In the genomic region with DNA sequence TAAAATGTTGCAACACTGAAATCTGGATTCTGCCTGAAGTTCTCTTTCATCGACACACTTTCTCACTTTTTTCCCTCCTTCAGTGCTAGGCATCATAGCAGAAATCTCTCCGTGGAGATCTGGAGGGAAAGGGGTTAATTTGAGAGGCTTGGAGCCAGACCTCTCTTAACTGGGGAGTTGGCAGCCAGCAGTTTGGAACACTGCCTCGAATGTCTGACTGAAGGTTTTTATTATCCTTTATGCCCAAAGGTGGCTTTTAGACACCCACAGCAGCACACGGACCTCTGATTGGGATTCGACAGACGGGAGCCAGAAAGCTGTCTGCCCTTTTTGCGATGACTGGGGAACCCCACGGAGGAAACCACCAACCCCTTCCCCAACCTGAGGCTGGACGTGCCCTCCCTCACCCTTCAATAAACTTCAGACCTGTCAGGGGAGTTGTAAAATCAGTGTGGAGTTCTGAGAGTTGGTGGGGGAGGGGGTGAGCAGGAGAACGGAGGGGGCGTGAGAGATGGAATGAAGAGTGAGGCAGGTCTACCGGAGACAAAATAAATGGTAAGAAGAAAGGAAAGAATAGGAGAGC, we compare ENCODE assay signal across 16 cellular contexts.
A peak's percentile ranks its signal among the peaks of the same experiment; 100 is the strongest.
DNase-seq lines count a peak whose midpoint lies in the region; TF ChIP-seq lines count a peak whose summit lies in the region.
"Had no signal": no experiment of that assay in that cellular context is flagged by ENCODE, and none has a peak within 500 bp of the region (broad histone marks: within the 10 kb centered on the region; RNA-seq: fewer than 3 reads in every experiment).

No MANE protein-coding gene starts in this region.

- no peak overlapping the region for H3K18ac ChIP-seq in H9 (ENCODE audit: insufficient read length, low read depth, low read length)
- H3K18ac ChIP-seq in trophoblast cell (ENCODE audit: low read length) = no peak overlapping the region

- H4K20me1 ChIP-seq in H9 (ENCODE audit: control insufficient read depth, insufficient read depth, insufficient read length) = no peaks in the 10 kb centered on the region

- H2BK12ac ChIP-seq in H9 (ENCODE audit: insufficient read length, low read depth, low read length) (no peak overlapping the region), trophoblast cell (ENCODE audit: low read length) (no peak overlapping the region)

- no peaks in the 10 kb centered on the region for H3K79me2 ChIP-seq in H9 (ENCODE audit: insufficient read depth, low read length)
- no peaks in the 10 kb centered on the region for H3K79me2 ChIP-seq in trophoblast cell (ENCODE audit: control insufficient read depth, insufficient read depth, low read length, poor library complexity)

- no peak overlapping the region for H3T11ph ChIP-seq in H9 (ENCODE audit: low read length)

- H3K23ac ChIP-seq in H9 (ENCODE audit: insufficient read length, low read depth, low read length) (no peak overlapping the region), trophoblast cell (ENCODE audit: low read length) (no peak overlapping the region)

- no peaks in the 10 kb centered on the region for H3K23me2 ChIP-seq in H9 (ENCODE audit: insufficient read length, low read depth, low read length, poor library complexity, severe bottlenecking)

- H3K14ac ChIP-seq in H9 (ENCODE audit: insufficient read depth, low read length) (no peak overlapping the region), trophoblast cell (ENCODE audit: low read length) (no peak overlapping the region)

- H4K12ac ChIP-seq in trophoblast cell (ENCODE audit: low read depth, low read length) = no peak overlapping the region

- 0 out of 5 replicates have a peak overlapping the region, but pooled peaks have one; percentile 0 to 9 for H3K4me3 Mint-ChIP-seq in H9
- H3K4me3 Mint-ChIP-seq: activated CD8-positive, alpha-beta T cell treated with anti-CD3 and anti-CD28 coated beads, Interleukin-2, amount 10 ng/mL, durations not matched to agents 7 days and 5 days had no signal

- no peaks in the 10 kb centered on the region for H3K36me3 ChIP-seq in trophoblast cell (ENCODE audit: control insufficient read depth in 1 of 2, insufficient read depth in 2 of 2, low read length in 2 of 2)
- H3K36me3 ChIP-seq: prostate gland had no signal

- H3K27ac ChIP-seq in H9 (ENCODE audit: insufficient read length, low read depth, low read length) (no peak overlapping the region), trophoblast cell (ENCODE audit: low read depth, low read length) (no peak overlapping the region)
- H3K27ac ChIP-seq: body of pancreas, prostate gland had no signal

- no peak overlapping the region for H3K56ac ChIP-seq in H9 (ENCODE audit: insufficient read length, low read depth, low read length)

- no peaks in the 10 kb centered on the region for H3K79me1 ChIP-seq in H9 (ENCODE audit: insufficient read depth, low read depth, low read length, poor library complexity, severe bottlenecking)
- H3K79me1 ChIP-seq in trophoblast cell (ENCODE audit: low read length) = no peaks in the 10 kb centered on the region

- DNase-seq in H9 = peak; percentile 31
- peak; percentile 45 for DNase-seq in NCI-H446 treated with DMSO at 0.1 percent for 48 hours (lab: John Stamatoyannopoulos, UW)
- DNase-seq in fibroblast of pulmonary artery (ENCODE audit: low read depth) = peak; percentile 1
- DNase-seq in trophoblast cell = no peak
- DNase-seq in NK-92 treated with Interleukin-12 subunit alpha and Interleukin-12 subunit beta, amount 100 ng/mL, for 24 hours (lab: John Stamatoyannopoulos, UW) = no peak
- no peak for DNase-seq in NCI-H524 (lab: John Stamatoyannopoulos, UW)
- no peak for DNase-seq in NOMO-1 treated with dmso at 0.1 percent for 144 hours (lab: John Stamatoyannopoulos, UW; ENCODE audit: unreplicated experiment)
- DNase-seq: activated CD8-positive, alpha-beta T cell treated with anti-CD3 and anti-CD28 coated beads, Interleukin-2, amount 10 ng/mL, durations not matched to agents 7 days and 5 days; foreskin melanocyte; kidney; NCI-H2171 treated with DMSO at 0.1 percent for 48 hours; stimulated activated CD4-positive, alpha-beta T cell treated with anti-CD3 and anti-CD28 coated beads, Interleukin-15, amount 100 ng/mL, for 24 hours; substantia nigra had no signal

- H3K36me3 Mint-ChIP-seq in H9 (ENCODE audit: insufficient read depth in 1 of 3, low read depth in 3 of 3) = no peaks in the 10 kb centered on the region

- peaks cover 13 to 15% of the 10 kb centered on the region in 2 experiments for H3K4me1 Mint-ChIP-seq in H9

- no peak overlapping the region for H3K4me3 ChIP-seq in fibroblast of pulmonary artery (replicated peaks; ENCODE audit: low read depth, low read length)
- no peak overlapping the region for H3K4me3 ChIP-seq in trophoblast cell (ENCODE audit: low read depth, low read length)
- H3K4me3 ChIP-seq: body of pancreas, prostate gland had no signal

- no peak overlapping the region for H3K9ac ChIP-seq in H9 (ENCODE audit: extremely low read depth, insufficient read length, low read length)
- H3K9ac ChIP-seq in trophoblast cell (ENCODE audit: low read length) = no peak overlapping the region

- no CpG with 5 or more reads among the region's 12 CpGs for WGBS in H9 (ENCODE audit: extremely low coverage, insufficient read length, low lambda C conversion rate)
- no CpG with 5 or more reads among the region's 12 CpGs for WGBS in trophoblast cell (ENCODE audit: extremely low coverage, insufficient coverage, insufficient read length)

- H3K27me3 ChIP-seq in H9 (ENCODE audit: insufficient read depth, low read length) = peaks cover 12% of the 10 kb centered on the region; the same call in 1 of the 2 replicates
- H3K27me3 ChIP-seq in trophoblast cell (ENCODE audit: insufficient read depth, low read length) = no peaks in the 10 kb centered on the region
- H3K27me3 ChIP-seq: body of pancreas had no signal

- H3K4me1 ChIP-seq in H9 (ENCODE audit: insufficient read depth, low read length) (peaks cover 3% of the 10 kb centered on the region; the same call in 1 of the 2 replicates), trophoblast cell (ENCODE audit: control insufficient read depth in 1 of 2, insufficient read depth in 2 of 2, low read length in 2 of 2) (peaks cover 0 to 3% of the 10 kb centered on the region in 2 experiments)
- H3K4me1 ChIP-seq: body of pancreas, prostate gland had no signal

- no peak overlapping the region for H4K91ac ChIP-seq in H9 (ENCODE audit: insufficient read length, low read depth, low read length)
- no peak overlapping the region for H4K91ac ChIP-seq in trophoblast cell (ENCODE audit: low read depth, low read length)

- H2BK5ac ChIP-seq in H9 (ENCODE audit: insufficient read length, low read length) (no peak overlapping the region), trophoblast cell (ENCODE audit: low read depth, low read length, poor library complexity) (no peak overlapping the region)

- H3K9me3 ChIP-seq in H9 (ENCODE audit: control insufficient read depth, low read depth, low read length) (no peaks in the 10 kb centered on the region), trophoblast cell (ENCODE audit: insufficient read depth, low read depth, low read length) (no peaks in the 10 kb centered on the region)
- H3K9me3 ChIP-seq: body of pancreas, prostate gland had no signal

- no peak overlapping the region for H3K27ac Mint-ChIP-seq in H9
- H3K27ac Mint-ChIP-seq: activated CD8-positive, alpha-beta T cell treated with anti-CD3 and anti-CD28 coated beads, Interleukin-2, amount 10 ng/mL, durations not matched to agents 7 days and 5 days; activated T-helper 2 cell treated with anti-CD3 and anti-CD28 coated beads, Interferon-gamma antibody, Interleukin-2, Interleukin-4, amounts not matched to agents 10 μg/mL and 5 μg/mL and 100 μg/mL, durations not matched to agents 14 hours and 24 hours and 36 hours had no signal

- TF ChIP-seq CTCF in H9 (conservative IDR thresholded peaks at IDR 0.05) (no peak), fibroblast of pulmonary artery (IDR thresholded peaks at IDR 0.05; ENCODE audit: low read length, missing control alignments) (no peak)

- H3K27me3 Mint-ChIP-seq in H9 (ENCODE audit: low read depth) = peaks cover 85% of the 10 kb centered on the region

- no peak overlapping the region for H4K8ac ChIP-seq in H9 (replicated peaks; ENCODE audit: insufficient read length, low read depth, low read length)
- H4K8ac ChIP-seq in trophoblast cell (ENCODE audit: low read depth, low read length) = no peak overlapping the region

- peaks cover 0 to 3% of the 10 kb centered on the region in 2 experiments; a peak in 1 of 5 replicates for H3K9me3 Mint-ChIP-seq in H9

- H2AFZ ChIP-seq in H9 (ENCODE audit: low read length) (no peak overlapping the region), trophoblast cell (ENCODE audit: insufficient read depth, low read length, poor library complexity) (no peak overlapping the region)

- no peak overlapping the region for H2BK20ac ChIP-seq in H9 (ENCODE audit: low read depth, low read length, poor library complexity, severe bottlenecking)

- H2BK120ac ChIP-seq in H9 (ENCODE audit: low read depth, low read length, poor library complexity, severe bottlenecking) (no peak overlapping the region), trophoblast cell (ENCODE audit: insufficient read depth, low read length, poor library complexity) (no peak overlapping the region)

- H4K5ac ChIP-seq in H9 (ENCODE audit: insufficient read length, low read depth, low read length) = no peak overlapping the region

- H2BK15ac ChIP-seq in H9 (ENCODE audit: low read depth, low read length) = no peak overlapping the region

- no peak overlapping the region for H2AK5ac ChIP-seq in H9 (ENCODE audit: insufficient read length, low read length)
- H2AK5ac ChIP-seq in trophoblast cell (ENCODE audit: low read length) = no peak overlapping the region

- peak overlapping the region; percentile 31 for H3K4me2 ChIP-seq in H9 (ENCODE audit: insufficient read depth, insufficient read length, low read length)
- peak overlapping the region; percentile 51 for H3K4me2 ChIP-seq in trophoblast cell (ENCODE audit: low read length)

- H3K4ac ChIP-seq in H9 (ENCODE audit: low read depth, low read length) (no peak overlapping the region), trophoblast cell (ENCODE audit: low read depth, low read length) (no peak overlapping the region)

Comparison
In these comparisons a context has a peak if more than half of its experiments do, and no peak if none do; other contexts are left out.
1. DNase-seq: peak in H9 (single experiment), NCI-H446 treated with DMSO at 0.1 percent for 48 hours (single experiment) and fibroblast of pulmonary artery (single experiment); none in trophoblast cell (0 of 2), NK-92 treated with Interleukin-12 subunit alpha and Interleukin-12 subunit beta, amount 100 ng/mL, for 24 hours (single experiment), NCI-H524 (0 of 2) and NOMO-1 treated with dmso at 0.1 percent for 144 hours (single experiment).